In the genomic region with DNA sequence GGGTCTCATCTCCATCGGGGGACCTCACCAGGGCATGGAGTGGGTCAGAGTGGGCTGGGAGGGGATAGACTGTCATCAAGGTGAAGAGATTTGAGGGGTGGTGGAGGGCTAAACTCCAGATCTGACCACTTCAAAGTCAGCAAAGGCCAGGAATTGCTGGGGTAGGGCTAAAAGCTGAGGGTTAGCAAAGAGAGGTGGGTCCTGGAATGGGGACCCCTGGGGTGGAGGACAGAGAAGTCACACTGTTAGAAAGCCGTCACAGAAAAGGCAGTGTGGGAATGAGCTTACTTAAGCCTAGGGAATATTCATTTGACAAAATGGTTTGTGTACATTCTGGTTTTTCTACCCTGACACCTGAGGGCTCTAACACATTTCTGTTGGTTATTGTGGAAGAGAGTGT, we compare ENCODE assay signal across 2 cellular contexts.
TF ChIP-seq lines count a peak whose summit lies in the region.

No MANE protein-coding gene starts in this region.

TF ChIP-seq in K562, 482 proteins besides CTCF, POLR2A, EP300 and RAD21:
- TF ChIP-seq GTF2F1 (IDR thresholded peaks at IDR 0.05; ENCODE audit: low read depth, low read length) (no peak), ETV6 (IDR thresholded peaks at IDR 0.05; ENCODE audit: borderline replicate concordance in 1 of 2, low read depth in 2 of 2, low read length in 1 of 2) (no peak), ETV6 (CRISPR knock-in tag; IDR thresholded peaks at IDR 0.05; ENCODE audit: borderline replicate concordance) (no peak), ZBED1 (IDR thresholded peaks at IDR 0.05) (0 out of 2 replicates have a peak, but pooled peaks have one; percentile 52), ZNF316 (IDR thresholded peaks at IDR 0.05) (no peak), ELF4 (CRISPR knock-in tag; IDR thresholded peaks at IDR 0.05) (0 out of 2 replicates have a peak, but pooled peaks have one; percentile 28), MNT (conservative IDR thresholded peaks at IDR 0.05) (no peak), NR2F6 (CRISPR knock-in tag; IDR thresholded peaks at IDR 0.05) (no peak), HNRNPL (IDR thresholded peaks at IDR 0.05; ENCODE audit: low read depth, low read length) (no peak), ATF3 (IDR thresholded peaks at IDR 0.05) (no peak), ATF3 (CRISPR knock-in tag; conservative IDR thresholded peaks at IDR 0.05) (no peak), SMAD3 (CRISPR knock-in tag; conservative IDR thresholded peaks at IDR 0.05) (no peak), ELF1 (tag; IDR thresholded peaks at IDR 0.05) (no peak), ARID4B (CRISPR knock-in tag; IDR thresholded peaks at IDR 0.05) (0 out of 2 replicates have a peak, but pooled peaks have one; percentile 10), BRF1 (IDR thresholded peaks at IDR 0.05; ENCODE audit: borderline replicate concordance, extremely low read depth, insufficient read length) (no peak), SAFB2 (IDR thresholded peaks at IDR 0.05; ENCODE audit: borderline replicate concordance, low read depth, low read length, severe bottlenecking) (no peak), ILK (tag; IDR thresholded peaks at IDR 0.05; ENCODE audit: borderline replicate concordance, low read depth) (no peak), TEAD1 (CRISPR knock-in tag; IDR thresholded peaks at IDR 0.05) (0 out of 4 replicates have a peak, but pooled peaks of 1 of the 2 experiments have one; percentile 35)
- TF ChIP-seq, protein P1, sequence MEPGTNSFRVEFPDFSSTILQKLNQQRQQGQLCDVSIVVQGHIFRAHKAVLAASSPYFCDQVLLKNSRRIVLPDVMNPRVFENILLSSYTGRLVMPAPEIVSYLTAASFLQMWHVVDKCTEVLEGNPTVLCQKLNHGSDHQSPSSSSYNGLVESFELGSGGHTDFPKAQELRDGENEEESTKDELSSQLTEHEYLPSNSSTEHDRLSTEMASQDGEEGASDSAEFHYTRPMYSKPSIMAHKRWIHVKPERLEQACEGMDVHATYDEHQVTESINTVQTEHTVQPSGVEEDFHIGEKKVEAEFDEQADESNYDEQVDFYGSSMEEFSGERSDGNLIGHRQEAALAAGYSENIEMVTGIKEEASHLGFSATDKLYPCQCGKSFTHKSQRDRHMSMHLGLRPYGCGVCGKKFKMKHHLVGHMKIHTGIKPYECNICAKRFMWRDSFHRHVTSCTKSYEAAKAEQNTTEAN (CRISPR knock-in tag; IDR thresholded peaks at IDR 0.05): no peak
- TF ChIP-seq, protein P2, sequence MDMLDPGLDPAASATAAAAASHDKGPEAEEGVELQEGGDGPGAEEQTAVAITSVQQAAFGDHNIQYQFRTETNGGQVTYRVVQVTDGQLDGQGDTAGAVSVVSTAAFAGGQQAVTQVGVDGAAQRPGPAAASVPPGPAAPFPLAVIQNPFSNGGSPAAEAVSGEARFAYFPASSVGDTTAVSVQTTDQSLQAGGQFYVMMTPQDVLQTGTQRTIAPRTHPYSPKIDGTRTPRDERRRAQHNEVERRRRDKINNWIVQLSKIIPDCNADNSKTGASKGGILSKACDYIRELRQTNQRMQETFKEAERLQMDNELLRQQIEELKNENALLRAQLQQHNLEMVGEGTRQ (CRISPR knock-in tag; IDR thresholded peaks at IDR 0.05): no peak

TF ChIP-seq in HepG2, 621 proteins besides CTCF, POLR2A, EP300 and RAD21:
- TF ChIP-seq ZNF792 (CRISPR knock-in tag; IDR thresholded peaks at IDR 0.05) (no peak), FOSL1 (CRISPR knock-in tag; IDR thresholded peaks at IDR 0.05; ENCODE audit: borderline replicate concordance) (no peak), ZNF292 (CRISPR knock-in tag; IDR thresholded peaks at IDR 0.05; ENCODE audit: borderline replicate concordance, low read depth) (no peak), ZNF607 (CRISPR knock-in tag; IDR thresholded peaks at IDR 0.05; ENCODE audit: borderline replicate concordance) (no peak), PAWR (CRISPR knock-in tag; IDR thresholded peaks at IDR 0.05; ENCODE audit: borderline replicate concordance) (no peak), CBX5 (CRISPR knock-in tag; IDR thresholded peaks at IDR 0.05; ENCODE audit: borderline replicate concordance) (no peak), DMTF1 (CRISPR knock-in tag; IDR thresholded peaks at IDR 0.05) (no peak), HNF1A (IDR thresholded peaks at IDR 0.05; ENCODE audit: low read depth) (no peak), HNF1A (CRISPR knock-in tag; IDR thresholded peaks at IDR 0.05; ENCODE audit: borderline replicate concordance) (no peak), TOE1 (CRISPR knock-in tag; IDR thresholded peaks at IDR 0.05) (no peak), CHD4 (IDR thresholded peaks at IDR 0.05; ENCODE audit: borderline replicate concordance, low read length) (no peak), ZNF784 (CRISPR knock-in tag; IDR thresholded peaks at IDR 0.05; ENCODE audit: borderline replicate concordance) (no peak), CCAR2 (optimal IDR thresholded peaks at IDR 0.05; ENCODE audit: low read depth, low read length) (no peak)
